Comparison of ENCODE assay signal across 2 cellular contexts in the genomic region with DNA sequence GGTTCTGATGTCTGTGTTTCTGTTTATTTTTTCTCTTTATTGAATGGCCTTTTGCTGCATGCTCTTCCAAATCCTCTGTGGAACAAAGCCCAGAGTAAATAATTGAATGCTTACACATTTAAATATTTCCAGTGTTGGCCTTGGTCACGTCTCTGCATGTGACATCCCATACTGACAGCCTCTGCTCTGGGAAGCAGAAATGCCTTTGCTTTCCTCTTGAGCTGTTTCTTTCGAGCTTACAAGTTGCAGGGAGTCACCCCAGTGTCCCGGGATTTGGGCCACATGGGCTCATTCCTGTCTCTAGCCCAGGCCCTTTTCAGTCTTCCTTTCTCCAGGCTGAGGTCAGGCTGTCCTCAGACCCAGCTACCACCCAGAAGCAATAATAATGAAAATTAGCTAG.
TF ChIP-seq lines count a peak whose summit lies in the region.

No MANE protein-coding gene starts in this region.

TF ChIP-seq in WTC11, 78 proteins besides CTCF, POLR2A, EP300 and RAD21 (continued from another document):
- no peak for TF ChIP-seq ZNF512 (CRISPR knock-in tag; IDR thresholded peaks at IDR 0.05; ENCODE audit: borderline replicate concordance)
- TF ChIP-seq, protein P1, sequence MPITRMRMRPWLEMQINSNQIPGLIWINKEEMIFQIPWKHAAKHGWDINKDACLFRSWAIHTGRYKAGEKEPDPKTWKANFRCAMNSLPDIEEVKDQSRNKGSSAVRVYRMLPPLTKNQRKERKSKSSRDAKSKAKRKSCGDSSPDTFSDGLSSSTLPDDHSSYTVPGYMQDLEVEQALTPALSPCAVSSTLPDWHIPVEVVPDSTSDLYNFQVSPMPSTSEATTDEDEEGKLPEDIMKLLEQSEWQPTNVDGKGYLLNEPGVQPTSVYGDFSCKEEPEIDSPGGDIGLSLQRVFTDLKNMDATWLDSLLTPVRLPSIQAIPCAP (CRISPR knock-in tag; IDR thresholded peaks at IDR 0.05), result no peak
- no peak for TF ChIP-seq CREB1 (CRISPR knock-in tag; IDR thresholded peaks at IDR 0.05)
- TF ChIP-seq RORB (CRISPR knock-in tag; IDR thresholded peaks at IDR 0.05), result no peak
- no peak for TF ChIP-seq ZNF232 (CRISPR knock-in tag; IDR thresholded peaks at IDR 0.05)
- TF ChIP-seq JAZF1 (CRISPR knock-in tag; IDR thresholded peaks at IDR 0.05), result no peak
TF ChIP-seq in WTC11: peak in this region for 0.

TF ChIP-seq in HepG2, 621 proteins besides CTCF, POLR2A, EP300 and RAD21 (continued from another document):
- TF ChIP-seq, protein P2, sequence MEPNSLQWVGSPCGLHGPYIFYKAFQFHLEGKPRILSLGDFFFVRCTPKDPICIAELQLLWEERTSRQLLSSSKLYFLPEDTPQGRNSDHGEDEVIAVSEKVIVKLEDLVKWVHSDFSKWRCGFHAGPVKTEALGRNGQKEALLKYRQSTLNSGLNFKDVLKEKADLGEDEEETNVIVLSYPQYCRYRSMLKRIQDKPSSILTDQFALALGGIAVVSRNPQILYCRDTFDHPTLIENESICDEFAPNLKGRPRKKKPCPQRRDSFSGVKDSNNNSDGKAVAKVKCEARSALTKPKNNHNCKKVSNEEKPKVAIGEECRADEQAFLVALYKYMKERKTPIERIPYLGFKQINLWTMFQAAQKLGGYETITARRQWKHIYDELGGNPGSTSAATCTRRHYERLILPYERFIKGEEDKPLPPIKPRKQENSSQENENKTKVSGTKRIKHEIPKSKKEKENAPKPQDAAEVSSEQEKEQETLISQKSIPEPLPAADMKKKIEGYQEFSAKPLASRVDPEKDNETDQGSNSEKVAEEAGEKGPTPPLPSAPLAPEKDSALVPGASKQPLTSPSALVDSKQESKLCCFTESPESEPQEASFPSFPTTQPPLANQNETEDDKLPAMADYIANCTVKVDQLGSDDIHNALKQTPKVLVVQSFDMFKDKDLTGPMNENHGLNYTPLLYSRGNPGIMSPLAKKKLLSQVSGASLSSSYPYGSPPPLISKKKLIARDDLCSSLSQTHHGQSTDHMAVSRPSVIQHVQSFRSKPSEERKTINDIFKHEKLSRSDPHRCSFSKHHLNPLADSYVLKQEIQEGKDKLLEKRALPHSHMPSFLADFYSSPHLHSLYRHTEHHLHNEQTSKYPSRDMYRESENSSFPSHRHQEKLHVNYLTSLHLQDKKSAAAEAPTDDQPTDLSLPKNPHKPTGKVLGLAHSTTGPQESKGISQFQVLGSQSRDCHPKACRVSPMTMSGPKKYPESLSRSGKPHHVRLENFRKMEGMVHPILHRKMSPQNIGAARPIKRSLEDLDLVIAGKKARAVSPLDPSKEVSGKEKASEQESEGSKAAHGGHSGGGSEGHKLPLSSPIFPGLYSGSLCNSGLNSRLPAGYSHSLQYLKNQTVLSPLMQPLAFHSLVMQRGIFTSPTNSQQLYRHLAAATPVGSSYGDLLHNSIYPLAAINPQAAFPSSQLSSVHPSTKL (CRISPR knock-in tag; IDR thresholded peaks at IDR 0.05), result no peak
- TF ChIP-seq ZNF512 (CRISPR knock-in tag; IDR thresholded peaks at IDR 0.05) (no peak), JUNB (CRISPR knock-in tag; IDR thresholded peaks at IDR 0.05; ENCODE audit: borderline replicate concordance) (no peak), YEATS2 (CRISPR knock-in tag; IDR thresholded peaks at IDR 0.05; ENCODE audit: borderline replicate concordance) (no peak), ZFX (CRISPR knock-in tag; IDR thresholded peaks at IDR 0.05; ENCODE audit: low read depth) (no peak), SIX4 (CRISPR knock-in tag; IDR thresholded peaks at IDR 0.05) (no peak), POLR2AphosphoS2 (IDR thresholded peaks at IDR 0.05; ENCODE audit: low read depth, low read length) (no peak)
- TF ChIP-seq, protein P3, sequence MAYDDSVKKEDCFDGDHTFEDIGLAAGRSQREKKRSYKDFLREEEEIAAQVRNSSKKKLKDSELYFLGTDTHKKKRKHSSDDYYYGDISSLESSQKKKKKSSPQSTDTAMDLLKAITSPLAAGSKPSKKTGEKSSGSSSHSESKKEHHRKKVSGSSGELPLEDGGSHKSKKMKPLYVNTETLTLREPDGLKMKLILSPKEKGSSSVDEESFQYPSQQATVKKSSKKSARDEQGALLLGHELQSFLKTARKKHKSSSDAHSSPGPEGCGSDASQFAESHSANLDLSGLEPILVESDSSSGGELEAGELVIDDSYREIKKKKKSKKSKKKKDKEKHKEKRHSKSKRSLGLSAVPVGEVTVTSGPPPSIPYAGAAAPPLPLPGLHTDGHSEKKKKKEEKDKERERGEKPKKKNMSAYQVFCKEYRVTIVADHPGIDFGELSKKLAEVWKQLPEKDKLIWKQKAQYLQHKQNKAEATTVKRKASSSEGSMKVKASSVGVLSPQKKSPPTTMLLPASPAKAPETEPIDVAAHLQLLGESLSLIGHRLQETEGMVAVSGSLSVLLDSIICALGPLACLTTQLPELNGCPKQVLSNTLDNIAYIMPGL (CRISPR knock-in tag; IDR thresholded peaks at IDR 0.05; ENCODE audit: borderline replicate concordance in 1 of 2, low read depth in 1 of 2), result no peak
